9 cellular contexts compared by ENCODE assay signal in the genomic region with DNA sequence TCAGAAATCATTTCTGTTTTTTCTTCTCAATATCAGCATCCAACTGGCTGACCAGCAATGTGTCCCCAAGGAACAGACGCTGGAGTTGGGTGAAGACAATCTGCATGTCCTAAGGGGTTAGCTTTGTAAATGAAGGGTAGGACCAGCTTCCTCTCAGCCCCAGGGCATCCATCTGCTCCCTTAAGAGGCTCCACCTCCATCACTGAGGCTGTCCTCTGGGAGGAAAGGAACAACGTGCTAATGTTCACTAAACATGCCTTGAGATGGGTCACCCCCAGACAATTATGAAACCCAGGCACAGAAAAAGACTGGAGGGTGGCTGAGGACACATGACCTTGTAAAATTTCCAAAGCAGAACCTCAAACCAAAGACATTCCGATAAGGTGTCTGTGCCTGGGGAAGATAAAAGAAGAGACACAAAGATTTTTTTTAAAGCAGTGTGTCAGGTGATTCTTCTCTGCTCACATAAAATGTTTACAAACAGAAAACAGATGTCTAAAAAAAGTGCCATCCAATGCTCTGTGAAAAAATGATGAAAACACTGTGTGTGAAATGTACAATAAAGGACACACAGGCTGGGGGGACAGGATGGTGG. TPM values are rescaled to one million over a fixed set of nuclear protein-coding genes. Genes with fewer than 3 reads are reported as not detected.
A peak's percentile ranks its signal among the peaks of the same experiment; 100 is the strongest.
DNase-seq lines count a peak whose midpoint lies in the region; ATAC-seq and TF ChIP-seq lines count a peak whose summit lies in the region.
"Had no signal": no experiment of that assay in that cellular context is flagged by ENCODE, and none has a peak within 500 bp of the region (broad histone marks: within the 10 kb centered on the region; RNA-seq: fewer than 3 reads in every experiment).

No MANE protein-coding gene starts in this region.

- no peak for TF ChIP-seq CTCF in CD4-positive, alpha-beta T cell (IDR thresholded peaks at IDR 0.05)
- TF ChIP-seq CTCF in MM.1S (IDR thresholded peaks at IDR 0.05; ENCODE audit: low read length) (no peak), neural cell (IDR thresholded peaks at IDR 0.05; ENCODE audit: poor library complexity, severe bottlenecking) (no peak), testis (IDR thresholded peaks at IDR 0.05) (no peak)

- H3K4me1 Mint-ChIP-seq in CD4-positive, alpha-beta T cell (ENCODE audit: low read depth): peaks cover 80% of the 10 kb centered on the region

- no peak for TF ChIP-seq EP300 in neural cell (conservative IDR thresholded peaks at IDR 0.05; ENCODE audit: poor library complexity, severe bottlenecking)

- no peak for TF ChIP-seq RAD21 in neural cell (conservative IDR thresholded peaks at IDR 0.05)

- H3F3A ChIP-seq in MM.1S (ENCODE audit: insufficient read depth, low read length): peaks cover 31% of the 10 kb centered on the region
- no peaks in the 10 kb centered on the region for H3F3A ChIP-seq in neural cell (ENCODE audit: insufficient read depth, low read length, poor library complexity, severe bottlenecking)

- no peak for DNase-seq in CD4-positive, alpha-beta T cell
- DNase-seq in MM.1S (no peak), dermis blood vessel endothelial cell (peak; percentile 12), cerebellum (ENCODE audit: low spot score) (no peak), testis (no peak)

- H3K36me3 ChIP-seq in MM.1S (replicated peaks; ENCODE audit: insufficient read depth, low read length) (peaks cover 24% of the 10 kb centered on the region), neural cell (ENCODE audit: insufficient read depth, low read length) (no peaks in the 10 kb centered on the region), testis (ENCODE audit: low read depth, missing control alignments) (no peaks in the 10 kb centered on the region)

- H3K9me2 ChIP-seq in MM.1S (replicated peaks; ENCODE audit: insufficient read depth, low read length): no peaks in the 10 kb centered on the region
- H3K9me2 ChIP-seq in neural cell (ENCODE audit: insufficient read depth, low read length): no peaks in the 10 kb centered on the region

- POLR2A ChIA-PET in CD4-positive, alpha-beta T cell (lab: Charles Lee): interaction anchor here (0.8 to 1.5 kb wide), 7 partner anchors 16 to 277 kb away, joined by 3 to 10 read pairs (median 5); partner anchors contain the start of genes AHCTF1, ZNF496 and ZNF669

- H3K27ac Mint-ChIP-seq in CD4-positive, alpha-beta T cell: peak overlapping the region; percentile 96

- H3K4me3 Mint-ChIP-seq in CD4-positive, alpha-beta T cell: peak overlapping the region; percentile 98

- no peaks in the 10 kb centered on the region for H3K27me3 Mint-ChIP-seq in CD4-positive, alpha-beta T cell

- no peak overlapping the region for H3K27ac ChIP-seq in CD4-positive, alpha-beta T cell (ENCODE audit: low read depth, low read length)
- no peak overlapping the region for H3K27ac ChIP-seq in MM.1S (ENCODE audit: low read length)
- no peak overlapping the region for H3K27ac ChIP-seq in neural cell (ENCODE audit: low read length)
- H3K27ac ChIP-seq in testis: no peak overlapping the region

- H3K36me3 Mint-ChIP-seq in CD4-positive, alpha-beta T cell (ENCODE audit: low read depth): peaks cover 54% of the 10 kb centered on the region

- WGBS in testis, 2 donors: 25 to 33% methylated on average over 3 of the region's 3 CpGs

- H4K20me1 ChIP-seq in MM.1S (ENCODE audit: insufficient read depth, low read length): no peaks in the 10 kb centered on the region
- H4K20me1 ChIP-seq in neural cell (ENCODE audit: insufficient read depth): no peaks in the 10 kb centered on the region

- H2AFZ ChIP-seq in MM.1S (ENCODE audit: low read length) (no peak overlapping the region), neural cell (ENCODE audit: low read depth, low read length) (no peak overlapping the region)

- no peak for ATAC-seq in CD4-positive, alpha-beta T cell (ENCODE audit: poor library complexity)
- ATAC-seq in HG02763 (IDR thresholded peaks at IDR 0.05; ENCODE audit: unreplicated experiment) (no peak), GM18870 (IDR thresholded peaks at IDR 0.05; ENCODE audit: unreplicated experiment) (no peak)

- H3K4me1 ChIP-seq in MM.1S (ENCODE audit: low read length) (peaks cover 37% of the 10 kb centered on the region), testis (peaks cover 7% of the 10 kb centered on the region)

- no peaks in the 10 kb centered on the region for H3K9me3 Mint-ChIP-seq in CD4-positive, alpha-beta T cell

- no peaks in the 10 kb centered on the region for H3K27me3 ChIP-seq in CD4-positive, alpha-beta T cell (ENCODE audit: control insufficient read depth, insufficient read depth, low read length)
- H3K27me3 ChIP-seq in MM.1S (replicated peaks; ENCODE audit: insufficient read depth, low read length) (no peaks in the 10 kb centered on the region), neural cell (ENCODE audit: insufficient read depth, low read depth, low read length) (no peaks in the 10 kb centered on the region), testis (no peaks in the 10 kb centered on the region)

- CTCF ChIA-PET in CD4-positive, alpha-beta T cell (lab: Charles Lee): no interaction called here

- H3K4me3 ChIP-seq in MM.1S (ENCODE audit: low read length) (peak overlapping the region; percentile 87), neural cell (ENCODE audit: low read length) (peak overlapping the region; percentile 94), testis (no peak overlapping the region)

- H3K79me2 ChIP-seq in MM.1S (ENCODE audit: low read length) (peaks cover 63% of the 10 kb centered on the region), neural cell (replicated peaks; ENCODE audit: insufficient read depth, low read length) (peaks cover 30% of the 10 kb centered on the region)

- TF ChIP-seq POLR2A in testis (IDR thresholded peaks at IDR 0.05): no peak

- H3K9ac ChIP-seq in MM.1S (ENCODE audit: low read length): peak overlapping the region; percentile 81; the same call in 1 of the 2 replicates
- H3K9ac ChIP-seq in neural cell (ENCODE audit: low read length): peak overlapping the region; percentile 70

- intact Hi-C loops in CD4-positive, alpha-beta T cell (cut with DNase I, micrococcal nuclease): loop anchor here (2.0 to 10.0 kb wide), 2 partner anchors 37 to 125 kb away; partner anchors contain the start of genes ZNF124 (in 1 of the 2) and ZNF496 (in 1 of the 2)
- intact Hi-C loops in testis (cut with DNase I; ENCODE audit: low total_unique reads): no loop called here

- H3K4me2 ChIP-seq in MM.1S (ENCODE audit: low read depth, low read length) (peak overlapping the region; percentile 65), neural cell (ENCODE audit: low read length) (peak overlapping the region; percentile 81)

- H3K9me3 ChIP-seq in CD4-positive, alpha-beta T cell (ENCODE audit: control insufficient read depth, low read length): peaks cover 3% of the 10 kb centered on the region
- no peaks in the 10 kb centered on the region for H3K9me3 ChIP-seq in MM.1S (replicated peaks; ENCODE audit: insufficient read depth, low read length)
- no peaks in the 10 kb centered on the region for H3K9me3 ChIP-seq in neural cell (ENCODE audit: low read length)
- no peaks in the 10 kb centered on the region for H3K9me3 ChIP-seq in testis

TF ChIP-seq in neural cell, 6 proteins besides CTCF, POLR2A, EP300 and RAD21:
- TF ChIP-seq SMC3 (conservative IDR thresholded peaks at IDR 0.05; ENCODE audit: poor library complexity): no peak
- no peak for TF ChIP-seq MXI1 (conservative IDR thresholded peaks at IDR 0.05; ENCODE audit: poor library complexity, severe bottlenecking)
- no peak for TF ChIP-seq EZH2 (IDR thresholded peaks at IDR 0.05; ENCODE audit: borderline replicate concordance, insufficient read depth, low read length, poor library complexity, severe bottlenecking)
- TF ChIP-seq REST (IDR thresholded peaks at IDR 0.05; ENCODE audit: borderline replicate concordance): no peak
- TF ChIP-seq POLR2AphosphoS5 (IDR thresholded peaks at IDR 0.05): no peak
- no peak for TF ChIP-seq TAF1 (IDR thresholded peaks at IDR 0.05; ENCODE audit: low read depth)

RNA-seq across cellular contexts. Expression of gene ZNF124, which starts 37.6 kb away (rescaled TPM):
- 10 to 100 TPM; 18.3 to 20.0 TPM for total RNA-seq in CD4-positive, alpha-beta T cell
- total RNA-seq in dermis blood vessel endothelial cell: 60.8 and 93.4 TPM in 2 replicates
- 23.6 and 31.5 TPM in 2 replicates for polyA plus RNA-seq in neural cell
- 505 and 513 TPM in 2 replicates for polyA minus RNA-seq in neural cell
- 215 TPM for total RNA-seq in cerebellum
- total RNA-seq in testis: 10 to 100 TPM; 12.9 to 17.3 TPM
- 22.0 TPM for polyA plus RNA-seq in testis (ENCODE audit: insufficient read depth, low read depth, low replicate concordance)

RNA-seq across cellular contexts. Expression of gene VN1R5, which starts 46.5 kb away (rescaled TPM):
- total RNA-seq in CD4-positive, alpha-beta T cell: not detected
- not detected in 2 replicates for total RNA-seq in dermis blood vessel endothelial cell
- polyA plus RNA-seq in neural cell: not detected in 2 replicates
- polyA minus RNA-seq in neural cell: not detected in 2 replicates
- not detected for total RNA-seq in cerebellum
- not detected for total RNA-seq in testis
- not detected for polyA plus RNA-seq in testis (ENCODE audit: insufficient read depth, low read depth, low replicate concordance)
- total RNA-seq: subcutaneous adipose tissue had no signal

Comparison
In these comparisons a context has a peak if more than half of its experiments do, and no peak if none do; other contexts are left out.
1. H3K4me3 ChIP-seq: peak in MM.1S (single experiment) and neural cell (single experiment); none in testis (0 of 2).